8 cellular contexts compared by ENCODE assay signal in genomic region chr6:21595265-21595950, GRCh38.
DNase-seq lines count a peak whose midpoint lies in the region; ATAC-seq lines count a peak whose summit lies in the region.

No MANE protein-coding gene starts in this region.

- H3K27ac ChIP-seq in layer of hippocampus (ENCODE audit: low read depth, low read length): peak overlapping the region; percentile 78

- H3K9me3 ChIP-seq in HAP-1: no peaks in the 10 kb centered on the region
- no peaks in the 10 kb centered on the region for H3K9me3 ChIP-seq in NT2/D1 (ENCODE audit: insufficient read depth, low read length)

- DNase-seq in NCI-H1092 treated with DMSO at 0.1 percent for 48 hours (lab: John Stamatoyannopoulos, UW): peak; percentile 45
- DNase-seq in NCI-H1092 (lab: John Stamatoyannopoulos, UW): no peak
- peak in 1 of 2 experiments; percentile 52 for DNase-seq in HAP-1 (ENCODE audit: low spot score in 2 of 2)
- no peak for DNase-seq in NT2/D1 (ENCODE audit: low read depth, low spot score)
- peak; percentile 36 to 58 for DNase-seq in T47D (ENCODE audit: low read depth in 1 of 2, low spot score in 1 of 2)
- peak in 1 of 2 donors; percentile 53 for DNase-seq in stimulated activated effector memory CD8-positive, alpha-beta T cell treated with anti-CD3 and anti-CD28 coated beads, Interleukin-12 subunit alpha, Interleukin-12 subunit beta, amount 100 ng/mL, for 72 hours (ENCODE audit: low spot score in 2 of 2)
- no peak for DNase-seq in NCI-H2171 treated with DMSO at 0.1 percent for 48 hours (lab: John Stamatoyannopoulos, UW)

- no peaks in the 10 kb centered on the region for H3K9me3 Mint-ChIP-seq in stimulated activated effector memory CD8-positive, alpha-beta T cell treated with anti-CD3 and anti-CD28 coated beads, Interleukin-12 subunit alpha, Interleukin-12 subunit beta, amount 100 ng/mL, for 72 hours

- peak overlapping the region; percentile 98 for H3K9ac ChIP-seq in NT2/D1 (ENCODE audit: insufficient read length, low read depth)

- in situ Hi-C loops in HAP-1 (cut with MboI; ENCODE audit: low sequenced_read_pairs): loop anchor here (25.0 kb wide), 2 partner anchors 633 to 733 kb away; no protein-coding TSS in a partner anchor
- in situ Hi-C loops in T47D (cut with HindIII; ENCODE audit: low pct_unique_long_range_greater_than_20kb, low sequenced_read_pairs): no loop called here

- H3K27me3 ChIP-seq in HAP-1 (ENCODE audit: low read depth): no peaks in the 10 kb centered on the region
- H3K27me3 ChIP-seq in NT2/D1 (ENCODE audit: insufficient read depth, insufficient read length): no peaks in the 10 kb centered on the region
- no peaks in the 10 kb centered on the region for H3K27me3 ChIP-seq in layer of hippocampus (ENCODE audit: control insufficient read depth, insufficient read depth, low read length)

- H3K4me1 Mint-ChIP-seq in stimulated activated effector memory CD8-positive, alpha-beta T cell treated with anti-CD3 and anti-CD28 coated beads, Interleukin-12 subunit alpha, Interleukin-12 subunit beta, amount 100 ng/mL, for 72 hours: peaks cover 25% of the 10 kb centered on the region

- no peak for ATAC-seq in stimulated activated effector memory CD8-positive, alpha-beta T cell treated with anti-CD3 and anti-CD28 coated beads, Interleukin-12 subunit alpha, Interleukin-12 subunit beta, amount 100 ng/mL, for 72 hours

- peak overlapping the region; percentile 77 for H3K4me3 ChIP-seq in HAP-1
- H3K4me3 ChIP-seq in NT2/D1 (ENCODE audit: insufficient read length, low read depth): peak overlapping the region; percentile 95

- peak overlapping the region; percentile 74 for H3K27ac Mint-ChIP-seq in stimulated activated effector memory CD8-positive, alpha-beta T cell treated with anti-CD3 and anti-CD28 coated beads, Interleukin-12 subunit alpha, Interleukin-12 subunit beta, amount 100 ng/mL, for 72 hours

- H3K36me3 Mint-ChIP-seq in stimulated activated effector memory CD8-positive, alpha-beta T cell treated with anti-CD3 and anti-CD28 coated beads, Interleukin-12 subunit alpha, Interleukin-12 subunit beta, amount 100 ng/mL, for 72 hours: peaks cover 20% of the 10 kb centered on the region

- H3K4me3 Mint-ChIP-seq in stimulated activated effector memory CD8-positive, alpha-beta T cell treated with anti-CD3 and anti-CD28 coated beads, Interleukin-12 subunit alpha, Interleukin-12 subunit beta, amount 100 ng/mL, for 72 hours: no peak overlapping the region

- peaks cover 11% of the 10 kb centered on the region for H3K4me1 ChIP-seq in HAP-1
- H3K4me1 ChIP-seq in NT2/D1 (ENCODE audit: insufficient read depth, insufficient read length): no peaks in the 10 kb centered on the region

- H3K36me3 ChIP-seq in HAP-1 (replicated peaks): peaks cover 8% of the 10 kb centered on the region
- H3K36me3 ChIP-seq in NT2/D1 (ENCODE audit: insufficient read depth, insufficient read length, low read length): peaks cover 26% of the 10 kb centered on the region

Comparison
In these comparisons a context has a peak if more than half of its experiments do, and no peak if none do; other contexts are left out.
1. DNase-seq: peak in NCI-H1092 treated with DMSO at 0.1 percent for 48 hours (single experiment) and T47D (2 of 2); none in NCI-H1092 (single experiment), NT2/D1 (single experiment) and NCI-H2171 treated with DMSO at 0.1 percent for 48 hours (single experiment).